18 cellular contexts compared by ENCODE assay signal in genomic region chr15:39235084-39235795, GRCh38.
A peak's percentile ranks its signal among the peaks of the same experiment; 100 is the strongest.
DNase-seq lines count a peak whose midpoint lies in the region; ATAC-seq, FAIRE-seq and TF ChIP-seq lines count a peak whose summit lies in the region.
"Had no signal": no experiment of that assay in that cellular context is flagged by ENCODE, and none has a peak within 500 bp of the region (broad histone marks: within the 10 kb centered on the region; RNA-seq: fewer than 3 reads in every experiment).

No MANE protein-coding gene starts in this region.

- DNase-seq in activated T-cell treated with anti-CD3 and anti-CD28 coated beads, Interleukin-2, amount 50 U/mL, for 72 hours, result no peak
- DNase-seq in activated T-cell treated with anti-CD3 and anti-CD28 coated beads, Interleukin-2, amount 50 U/mL, for 24 hours, result no peak
- DNase-seq in RKO (ENCODE audit: low spot score) (peak; percentile 4), endothelial cell of umbilical vein (ENCODE audit: low read depth, low spot score) (peak; percentile 25), nephron progenitor cell (no peak), HK-2 (ENCODE audit: unreplicated experiment) (no peak), urothelium cell line (ENCODE audit: low spot score) (no peak)
- DNase-seq: 8988T; activated naive CD8-positive, alpha-beta T cell treated with anti-CD3 and anti-CD28 coated beads, Interleukin-2, amount 10 ng/mL, durations not matched to agents 7 days and 5 days; Calu3; cortex of kidney; gastrocnemius medialis; immature natural killer cell; NCI-H1930; NCI-H82 had no signal

- peaks cover 48% of the 10 kb centered on the region for H3K4me1 ChIP-seq in endothelial cell of umbilical vein (ENCODE audit: control insufficient read depth, extremely low read depth, insufficient read depth, low read length)
- peaks cover 62% of the 10 kb centered on the region for H3K4me1 ChIP-seq in skeletal muscle satellite cell (ENCODE audit: control insufficient read depth, insufficient read depth, low read length)
- H3K4me1 ChIP-seq: gastrocnemius medialis had no signal

- peaks cover 0 to 2% of the 10 kb centered on the region in 2 donors for H3K9me3 Mint-ChIP-seq in activated T-cell treated with anti-CD3 and anti-CD28 coated beads, Interleukin-2, amount 50 U/mL, for 72 hours
- no peaks in the 10 kb centered on the region for H3K9me3 Mint-ChIP-seq in activated T-cell treated with anti-CD3 and anti-CD28 coated beads, Interleukin-2, amount 50 U/mL, for 24 hours
- H3K9me3 Mint-ChIP-seq in nephron progenitor cell, result peaks cover 2% of the 10 kb centered on the region
- H3K9me3 Mint-ChIP-seq: immature natural killer cell had no signal

- H3K9me1 ChIP-seq in endothelial cell of umbilical vein (replicated peaks; ENCODE audit: control insufficient read depth, extremely low read depth, insufficient read depth, low read length), result no peaks in the 10 kb centered on the region

- BruUV-seq in endothelial cell of umbilical vein (replicated peaks; lab: Mats Ljungman, UMichigan), result no TSS peak

- peak; percentile 44 to 56 for ATAC-seq in activated T-cell treated with anti-CD3 and anti-CD28 coated beads, Interleukin-2, amount 50 U/mL, for 72 hours (replicated peaks in 1 of 2)
- ATAC-seq: gastrocnemius medialis, WTC11 had no signal

- H3K27ac ChIP-seq in endothelial cell of umbilical vein (ENCODE audit: insufficient read depth, low read depth, low read length), result peak overlapping the region; percentile 24
- H3K27ac ChIP-seq: gastrocnemius medialis, KMS-11 had no signal

- H3K4me3 ChIP-seq in endothelial cell of umbilical vein (replicated peaks in 1 of 3; ENCODE audit: insufficient read depth in 1 of 3, low read depth in 1 of 3, low read length in 3 of 3) (no peak overlapping the region), skeletal muscle satellite cell (ENCODE audit: low read length) (no peak overlapping the region)
- H3K4me3 ChIP-seq: gastrocnemius medialis had no signal

- H3K36me3 ChIP-seq in endothelial cell of umbilical vein (ENCODE audit: control insufficient read depth in 2 of 2, extremely low read depth in 1 of 2, insufficient read depth in 2 of 2, low read length in 2 of 2) (no peaks in the 10 kb centered on the region), skeletal muscle satellite cell (ENCODE audit: insufficient read depth, low read length) (no peaks in the 10 kb centered on the region)
- H3K36me3 ChIP-seq: gastrocnemius medialis had no signal

- no peak for FAIRE-seq in endothelial cell of umbilical vein (lab: Jason Lieb, UNC)
- FAIRE-seq in urothelium cell line (lab: Jason Lieb, UNC), result no peak

- TF ChIP-seq CTCF in endothelial cell of umbilical vein (IDR thresholded peaks at IDR 0.05; ENCODE audit: extremely low read depth in 1 of 2, insufficient read depth in 1 of 2, low read depth in 1 of 2, low read length in 2 of 2), result no peak
- no peak for TF ChIP-seq CTCF in nephron progenitor cell (IDR thresholded peaks at IDR 0.05)

- H2AFZ ChIP-seq in endothelial cell of umbilical vein (ENCODE audit: low read depth, low read length), result no peak overlapping the region

- no peak for TF ChIP-seq POLR2A in endothelial cell of umbilical vein (IDR thresholded peaks at IDR 0.05; ENCODE audit: low read depth, low read length)

- H3K9ac ChIP-seq in endothelial cell of umbilical vein (replicated peaks; ENCODE audit: extremely low read depth, insufficient read depth, low read length), result no peak overlapping the region
- peak overlapping the region; percentile 31 for H3K9ac ChIP-seq in skeletal muscle satellite cell (ENCODE audit: low read depth, low read length)
- H3K9ac ChIP-seq: KMS-11 had no signal

- H3K4me2 ChIP-seq in endothelial cell of umbilical vein (ENCODE audit: insufficient read depth, low read length) (peak overlapping the region; percentile 3), skeletal muscle satellite cell (ENCODE audit: low read length) (peak overlapping the region; percentile 13)
- H3K4me2 ChIP-seq: KMS-11 had no signal

- no peaks in the 10 kb centered on the region for H3K79me2 ChIP-seq in endothelial cell of umbilical vein (ENCODE audit: control insufficient read depth, insufficient read depth, low read length)

- no peaks in the 10 kb centered on the region for H3K9me3 ChIP-seq in endothelial cell of umbilical vein (replicated peaks; ENCODE audit: control insufficient read depth, insufficient read depth, low read length)
- H3K9me3 ChIP-seq in skeletal muscle satellite cell (replicated peaks; ENCODE audit: low read length), result no peaks in the 10 kb centered on the region
- H3K9me3 ChIP-seq: gastrocnemius medialis had no signal

- no peak overlapping the region for H3K27ac Mint-ChIP-seq in activated T-cell treated with anti-CD3 and anti-CD28 coated beads, Interleukin-2, amount 50 U/mL, for 72 hours
- H3K27ac Mint-ChIP-seq in activated T-cell treated with anti-CD3 and anti-CD28 coated beads, Interleukin-2, amount 50 U/mL, for 24 hours, result no peak overlapping the region
- H3K27ac Mint-ChIP-seq in nephron progenitor cell, result no peak overlapping the region
- H3K27ac Mint-ChIP-seq: activated naive CD8-positive, alpha-beta T cell treated with anti-CD3 and anti-CD28 coated beads, Interleukin-2, amount 10 ng/mL, durations not matched to agents 7 days and 5 days; immature natural killer cell; WTC11 had no signal

- peaks cover 13% of the 10 kb centered on the region for H3K4me1 Mint-ChIP-seq in activated T-cell treated with anti-CD3 and anti-CD28 coated beads, Interleukin-2, amount 50 U/mL, for 72 hours (ENCODE audit: low read depth)
- H3K4me1 Mint-ChIP-seq in activated T-cell treated with anti-CD3 and anti-CD28 coated beads, Interleukin-2, amount 50 U/mL, for 24 hours (ENCODE audit: low read depth), result no peaks in the 10 kb centered on the region
- no peaks in the 10 kb centered on the region for H3K4me1 Mint-ChIP-seq in nephron progenitor cell
- H3K4me1 Mint-ChIP-seq: immature natural killer cell had no signal

- H3K27me3 ChIP-seq in endothelial cell of umbilical vein (ENCODE audit: control insufficient read depth in 2 of 2, insufficient read depth in 2 of 2, low read length in 2 of 2), result no peaks in the 10 kb centered on the region
- H3K27me3 ChIP-seq in skeletal muscle satellite cell (ENCODE audit: control insufficient read depth, insufficient read depth, low read length), result no peaks in the 10 kb centered on the region
- H3K27me3 ChIP-seq: gastrocnemius medialis had no signal

- POLR2A ChIA-PET in endothelial cell of umbilical vein (lab: Charles Lee), result interaction anchor here (0.7 kb wide), 1 partner anchor 352 kb away, joined by 3 read pairs; no protein-coding TSS in a partner anchor

- H4K20me1 ChIP-seq in endothelial cell of umbilical vein (replicated peaks; ENCODE audit: control insufficient read depth, extremely low read depth, insufficient read depth, low read length), result no peaks in the 10 kb centered on the region

- H3K36me3 Mint-ChIP-seq in activated T-cell treated with anti-CD3 and anti-CD28 coated beads, Interleukin-2, amount 50 U/mL, for 72 hours (ENCODE audit: insufficient read depth in 2 of 2), result no peaks in the 10 kb centered on the region
- no peaks in the 10 kb centered on the region for H3K36me3 Mint-ChIP-seq in activated T-cell treated with anti-CD3 and anti-CD28 coated beads, Interleukin-2, amount 50 U/mL, for 24 hours (ENCODE audit: low read depth)
- H3K36me3 Mint-ChIP-seq in nephron progenitor cell (ENCODE audit: low read depth), result no peaks in the 10 kb centered on the region
- H3K36me3 Mint-ChIP-seq: activated naive CD8-positive, alpha-beta T cell treated with anti-CD3 and anti-CD28 coated beads, Interleukin-2, amount 10 ng/mL, durations not matched to agents 7 days and 5 days; immature natural killer cell; WTC11 had no signal

- CTCF ChIA-PET in endothelial cell of umbilical vein (lab: Charles Lee), result interaction anchor here (0.8 to 1.6 kb wide), 2 partner anchors 13 to 41 kb away, joined by 3 to 4 read pairs; no protein-coding TSS in a partner anchor

- H3K4me3 Mint-ChIP-seq in activated T-cell treated with anti-CD3 and anti-CD28 coated beads, Interleukin-2, amount 50 U/mL, for 72 hours, result no peak overlapping the region
- no peak overlapping the region for H3K4me3 Mint-ChIP-seq in activated T-cell treated with anti-CD3 and anti-CD28 coated beads, Interleukin-2, amount 50 U/mL, for 24 hours
- no peak overlapping the region for H3K4me3 Mint-ChIP-seq in nephron progenitor cell
- H3K4me3 Mint-ChIP-seq: activated naive CD8-positive, alpha-beta T cell treated with anti-CD3 and anti-CD28 coated beads, Interleukin-2, amount 10 ng/mL, durations not matched to agents 7 days and 5 days; immature natural killer cell; WTC11 had no signal

- intact Hi-C loops in endothelial cell of umbilical vein (cut with micrococcal nuclease), result no loop called here

- no peaks in the 10 kb centered on the region for H3K27me3 Mint-ChIP-seq in activated T-cell treated with anti-CD3 and anti-CD28 coated beads, Interleukin-2, amount 50 U/mL, for 72 hours (ENCODE audit: low read depth)
- H3K27me3 Mint-ChIP-seq in activated T-cell treated with anti-CD3 and anti-CD28 coated beads, Interleukin-2, amount 50 U/mL, for 24 hours, result peaks cover 13% of the 10 kb centered on the region
- no peaks in the 10 kb centered on the region for H3K27me3 Mint-ChIP-seq in nephron progenitor cell (ENCODE audit: low read depth, poor library complexity)

- dilution Hi-C loops in endothelial cell of umbilical vein (cut with MboI; ENCODE audit: extremely low pct_ligation_motif_present, low sequenced_read_pairs), result no loop called here

TF ChIP-seq in endothelial cell of umbilical vein, 7 proteins besides CTCF, POLR2A, EP300 and RAD21:
- TF ChIP-seq MAX (IDR thresholded peaks at IDR 0.05; ENCODE audit: insufficient read depth, insufficient read length) (no peak), JUN (IDR thresholded peaks at IDR 0.05; ENCODE audit: borderline replicate concordance, insufficient read depth, insufficient read length, low read depth) (no peak), POLR2AphosphoS5 (IDR thresholded peaks at IDR 0.05; ENCODE audit: insufficient read depth, low read depth, low read length) (no peak), EZH2 (IDR thresholded peaks at IDR 0.05; ENCODE audit: borderline replicate concordance, low read depth, low read length, severe bottlenecking) (no peak), MYC (IDR thresholded peaks at IDR 0.05; ENCODE audit: low read depth, low read length) (no peak), FOS (IDR thresholded peaks at IDR 0.05; ENCODE audit: borderline replicate concordance, insufficient read depth, low read length) (peak; percentile 28), GATA2 (IDR thresholded peaks at IDR 0.05; ENCODE audit: insufficient read depth, insufficient read length, low read depth, low read length) (peak; percentile 66)

Comparison
In these comparisons a context has a peak if more than half of its experiments do, and no peak if none do; other contexts are left out.
1. DNase-seq: peak in RKO (single experiment) and endothelial cell of umbilical vein (single experiment); none in activated T-cell treated with anti-CD3 and anti-CD28 coated beads, Interleukin-2, amount 50 U/mL, for 72 hours (0 of 2), activated T-cell treated with anti-CD3 and anti-CD28 coated beads, Interleukin-2, amount 50 U/mL, for 24 hours (single experiment), nephron progenitor cell (single experiment), HK-2 (single experiment) and urothelium cell line (single experiment).